Comparison of ENCODE assay signal across 1 cellular context in the genomic region with DNA sequence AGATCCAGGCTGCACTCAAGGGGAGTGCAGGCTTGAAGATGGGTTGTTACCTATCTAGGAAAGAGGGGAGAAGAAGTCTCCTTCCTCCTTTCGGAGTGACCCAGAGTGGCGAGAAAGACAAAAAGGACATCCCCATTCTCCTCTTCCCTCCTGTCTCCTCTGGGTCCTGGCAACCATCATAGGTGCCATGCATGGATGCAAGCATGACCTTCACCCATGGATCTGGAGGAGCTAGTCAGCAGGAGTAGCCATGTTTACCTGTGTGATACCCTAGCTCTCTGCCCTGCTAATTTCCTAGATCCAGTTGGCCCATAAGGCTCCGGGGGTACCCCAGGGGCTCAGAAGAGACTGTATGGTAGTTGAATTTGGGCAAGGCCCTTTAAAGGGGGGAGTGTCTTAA.
A peak's percentile ranks its signal among the peaks of the same experiment; 100 is the strongest.
TF ChIP-seq lines count a peak whose summit lies in the region.

No MANE protein-coding gene starts in this region.

TF ChIP-seq in HepG2, 621 proteins besides CTCF, POLR2A, EP300 and RAD21:
- TF ChIP-seq POGZ (CRISPR knock-in tag; IDR thresholded peaks at IDR 0.05) (0 out of 2 replicates have a peak, but pooled peaks have one; percentile 28), SETDB1 (CRISPR knock-in tag; IDR thresholded peaks at IDR 0.05; ENCODE audit: borderline replicate concordance) (peak; percentile 92), CBX1 (IDR thresholded peaks at IDR 0.05; ENCODE audit: low read depth) (peak; percentile 95), JUN (CRISPR knock-in tag; IDR thresholded peaks at IDR 0.05) (no peak), NFRKB (IDR thresholded peaks at IDR 0.05) (no peak), TOPORS (CRISPR knock-in tag; IDR thresholded peaks at IDR 0.05) (peak; percentile 86; the same call in 1 of the 2 replicates), XRCC5 (optimal IDR thresholded peaks at IDR 0.05; ENCODE audit: low read length) (peak; percentile 57), ZNF616 (CRISPR knock-in tag; IDR thresholded peaks at IDR 0.05; ENCODE audit: low read depth) (peak; percentile 100), CBX5 (CRISPR knock-in tag; IDR thresholded peaks at IDR 0.05; ENCODE audit: borderline replicate concordance) (peak; percentile 94), MIER3 (CRISPR knock-in tag; IDR thresholded peaks at IDR 0.05; ENCODE audit: borderline replicate concordance) (no peak)
- TF ChIP-seq, protein P1, sequence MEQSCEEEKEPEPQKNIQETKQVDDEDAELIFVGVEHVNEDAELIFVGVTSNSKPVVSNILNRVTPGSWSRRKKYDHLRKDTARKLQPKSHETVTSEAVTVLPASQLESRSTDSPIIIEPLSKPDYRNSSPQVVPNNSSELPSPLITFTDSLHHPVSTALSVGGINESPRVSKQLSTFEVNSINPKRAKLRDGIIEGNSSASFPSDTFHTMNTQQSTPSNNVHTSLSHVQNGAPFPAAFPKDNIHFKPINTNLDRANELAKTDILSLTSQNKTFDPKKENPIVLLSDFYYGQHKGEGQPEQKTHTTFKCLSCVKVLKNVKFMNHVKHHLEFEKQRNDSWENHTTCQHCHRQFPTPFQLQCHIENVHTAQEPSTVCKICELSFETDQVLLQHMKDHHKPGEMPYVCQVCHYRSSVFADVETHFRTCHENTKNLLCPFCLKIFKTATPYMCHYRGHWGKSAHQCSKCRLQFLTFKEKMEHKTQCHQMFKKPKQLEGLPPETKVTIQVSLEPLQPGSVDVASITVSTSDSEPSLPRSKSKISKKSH (CRISPR knock-in tag; IDR thresholded peaks at IDR 0.05; ENCODE audit: borderline replicate concordance), result peak; percentile 85
- TF ChIP-seq, protein P2, sequence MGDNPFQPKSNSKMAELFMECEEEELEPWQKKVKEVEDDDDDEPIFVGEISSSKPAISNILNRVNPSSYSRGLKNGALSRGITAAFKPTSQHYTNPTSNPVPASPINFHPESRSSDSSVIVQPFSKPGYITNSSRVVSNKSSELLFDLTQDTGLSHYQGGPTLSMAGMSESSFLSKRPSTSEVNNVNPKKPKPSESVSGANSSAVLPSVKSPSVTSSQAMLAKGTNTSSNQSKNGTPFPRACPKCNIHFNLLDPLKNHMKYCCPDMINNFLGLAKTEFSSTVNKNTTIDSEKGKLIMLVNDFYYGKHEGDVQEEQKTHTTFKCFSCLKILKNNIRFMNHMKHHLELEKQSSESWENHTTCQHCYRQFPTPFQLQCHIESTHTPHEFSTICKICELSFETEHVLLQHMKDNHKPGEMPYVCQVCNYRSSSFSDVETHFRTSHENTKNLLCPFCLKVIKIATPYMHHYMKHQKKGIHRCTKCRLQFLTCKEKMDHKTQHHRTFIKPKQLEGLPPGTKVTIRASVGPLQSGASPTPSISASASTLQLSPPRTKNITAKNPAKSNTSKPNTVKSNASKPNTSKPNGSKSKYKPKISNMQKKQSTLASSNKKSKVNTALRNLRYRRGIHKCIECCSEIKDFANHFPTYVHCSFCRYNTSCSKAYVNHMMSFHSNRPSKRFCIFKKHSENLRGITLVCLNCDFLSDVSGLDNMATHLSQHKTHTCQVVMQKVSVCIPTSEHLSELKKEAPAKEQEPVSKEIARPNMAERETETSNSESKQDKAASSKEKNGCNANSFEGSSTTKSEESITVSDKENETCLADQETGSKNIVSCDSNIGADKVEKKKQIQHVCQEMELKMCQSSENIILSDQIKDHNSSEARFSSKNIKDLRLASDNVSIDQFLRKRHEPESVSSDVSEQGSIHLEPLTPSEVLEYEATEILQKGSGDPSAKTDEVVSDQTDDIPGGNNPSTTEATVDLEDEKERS (CRISPR knock-in tag; IDR thresholded peaks at IDR 0.05), result peak; percentile 99
- TF ChIP-seq, protein P3, sequence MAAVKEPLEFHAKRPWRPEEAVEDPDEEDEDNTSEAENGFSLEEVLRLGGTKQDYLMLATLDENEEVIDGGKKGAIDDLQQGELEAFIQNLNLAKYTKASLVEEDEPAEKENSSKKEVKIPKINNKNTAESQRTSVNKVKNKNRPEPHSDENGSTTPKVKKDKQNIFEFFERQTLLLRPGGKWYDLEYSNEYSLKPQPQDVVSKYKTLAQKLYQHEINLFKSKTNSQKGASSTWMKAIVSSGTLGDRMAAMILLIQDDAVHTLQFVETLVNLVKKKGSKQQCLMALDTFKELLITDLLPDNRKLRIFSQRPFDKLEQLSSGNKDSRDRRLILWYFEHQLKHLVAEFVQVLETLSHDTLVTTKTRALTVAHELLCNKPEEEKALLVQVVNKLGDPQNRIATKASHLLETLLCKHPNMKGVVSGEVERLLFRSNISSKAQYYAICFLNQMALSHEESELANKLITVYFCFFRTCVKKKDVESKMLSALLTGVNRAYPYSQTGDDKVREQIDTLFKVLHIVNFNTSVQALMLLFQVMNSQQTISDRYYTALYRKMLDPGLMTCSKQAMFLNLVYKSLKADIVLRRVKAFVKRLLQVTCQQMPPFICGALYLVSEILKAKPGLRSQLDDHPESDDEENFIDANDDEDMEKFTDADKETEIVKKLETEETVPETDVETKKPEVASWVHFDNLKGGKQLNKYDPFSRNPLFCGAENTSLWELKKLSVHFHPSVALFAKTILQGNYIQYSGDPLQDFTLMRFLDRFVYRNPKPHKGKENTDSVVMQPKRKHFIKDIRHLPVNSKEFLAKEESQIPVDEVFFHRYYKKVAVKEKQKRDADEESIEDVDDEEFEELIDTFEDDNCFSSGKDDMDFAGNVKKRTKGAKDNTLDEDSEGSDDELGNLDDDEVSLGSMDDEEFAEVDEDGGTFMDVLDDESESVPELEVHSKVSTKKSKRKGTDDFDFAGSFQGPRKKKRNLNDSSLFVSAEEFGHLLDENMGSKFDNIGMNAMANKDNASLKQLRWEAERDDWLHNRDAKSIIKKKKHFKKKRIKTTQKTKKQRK (IDR thresholded peaks at IDR 0.05; ENCODE audit: low read length), result 0 out of 2 replicates have a peak, but pooled peaks have one; percentile 39
TF ChIP-seq in HepG2: peak in this region for 10.
